Comparison of ENCODE assay signal across 9 cellular contexts in genomic region chr7:130493275-130493868, GRCh38. TPM values are rescaled to one million over a fixed set of nuclear protein-coding genes. Genes with fewer than 3 reads are reported as not detected.
A peak's percentile ranks its signal among the peaks of the same experiment; 100 is the strongest.
DNase-seq lines count a peak whose midpoint lies in the region; ATAC-seq lines count a peak whose summit lies in the region.
"Had no signal": no experiment of that assay in that cellular context is flagged by ENCODE, and none has a peak within 500 bp of the region (broad histone marks: within the 10 kb centered on the region; RNA-seq: fewer than 3 reads in every experiment).

No MANE protein-coding gene starts in this region.

- H3K4me3 Mint-ChIP-seq in activated CD4-positive, alpha-beta T cell treated with anti-CD3 and anti-CD28 coated beads for 36 hours = peak overlapping the region; percentile 38
- H3K4me3 Mint-ChIP-seq in activated naive CD8-positive, alpha-beta T cell = peak overlapping the region; percentile 86

- H3K27me3 Mint-ChIP-seq in activated CD4-positive, alpha-beta T cell treated with anti-CD3 and anti-CD28 coated beads for 36 hours = peaks cover 32% of the 10 kb centered on the region
- H3K27me3 Mint-ChIP-seq in activated naive CD8-positive, alpha-beta T cell = peaks cover 4% of the 10 kb centered on the region

- H3K36me3 ChIP-seq in stomach smooth muscle (ENCODE audit: control insufficient read depth in 2 of 2, insufficient read depth in 2 of 2, low read length in 2 of 2) = no peaks in the 10 kb centered on the region

- POLR2A ChIA-PET in activated CD4-positive, alpha-beta T cell treated with anti-CD3 and anti-CD28 coated beads for 36 hours (lab: Charles Lee) = no interaction called here

- H3K27me3 ChIP-seq in stomach smooth muscle (ENCODE audit: control insufficient read depth in 1 of 2, insufficient read depth in 2 of 2, low read length in 2 of 2) = peaks cover 7 to 22% of the 10 kb centered on the region in 2 donors

- intact Hi-C loops in activated CD4-positive, alpha-beta T cell treated with anti-CD3 and anti-CD28 coated beads for 36 hours (cut with DNase I, micrococcal nuclease) = loop anchor here in 1 of 2 experiments (2.0 kb wide), 1 partner anchor 241 kb away; the partner anchor contains the start of gene KLF14

- CTCF ChIA-PET in activated CD4-positive, alpha-beta T cell treated with anti-CD3 and anti-CD28 coated beads for 36 hours (lab: Charles Lee) = interaction anchor here (1.0 kb wide), 1 partner anchor 230 kb away, joined by 3 read pairs; no protein-coding TSS in a partner anchor

- peak overlapping the region; percentile 17 to 72 for H3K4me3 ChIP-seq in stomach smooth muscle (ENCODE audit: low read length in 2 of 2)

- no peak for DNase-seq in activated CD4-positive, alpha-beta T cell treated with anti-CD3 and anti-CD28 coated beads for 36 hours
- no peak for DNase-seq in activated CD4-positive, alpha-beta T cell treated with anti-CD3 and anti-CD28 coated beads for 48 hours
- DNase-seq in iris pigment epithelial cell (ENCODE audit: low read depth) (peak; percentile 40), hippocampal formation (lab: John Stamatoyannopoulos, UW) (no peak), iPS-NIHi7 (ENCODE audit: extremely low spot score) (no peak)

- no peak overlapping the region for H3K27ac Mint-ChIP-seq in activated CD4-positive, alpha-beta T cell treated with anti-CD3 and anti-CD28 coated beads for 36 hours
- H3K27ac Mint-ChIP-seq in activated naive CD8-positive, alpha-beta T cell = peak overlapping the region; percentile 13

- H3K27ac ChIP-seq in stomach smooth muscle (ENCODE audit: low read length) = no peak overlapping the region

- peaks cover 18% of the 10 kb centered on the region for H3K4me1 ChIP-seq in stomach smooth muscle (ENCODE audit: control insufficient read depth, insufficient read depth, low read length)

- H3K9me3 ChIP-seq in stomach smooth muscle (ENCODE audit: control insufficient read depth in 2 of 2, low read length in 2 of 2) = no peaks in the 10 kb centered on the region

- ATAC-seq in activated CD4-positive, alpha-beta T cell treated with anti-CD3 and anti-CD28 coated beads for 36 hours = no peak
- no peak for ATAC-seq in GM21381 (IDR thresholded peaks at IDR 0.05; ENCODE audit: unreplicated experiment)

- peaks cover 3% of the 10 kb centered on the region for H3K36me3 Mint-ChIP-seq in activated CD4-positive, alpha-beta T cell treated with anti-CD3 and anti-CD28 coated beads for 36 hours (ENCODE audit: low read depth)
- peaks cover 5% of the 10 kb centered on the region for H3K36me3 Mint-ChIP-seq in activated naive CD8-positive, alpha-beta T cell

- no peaks in the 10 kb centered on the region for H3K9me3 Mint-ChIP-seq in activated CD4-positive, alpha-beta T cell treated with anti-CD3 and anti-CD28 coated beads for 36 hours (ENCODE audit: low read depth)
- H3K9me3 Mint-ChIP-seq in activated naive CD8-positive, alpha-beta T cell (ENCODE audit: low read depth) = no peaks in the 10 kb centered on the region

- H3K9ac ChIP-seq in stomach smooth muscle (ENCODE audit: low read length in 2 of 2) = peak overlapping the region in 1 of 2 donors; percentile 7

- peaks cover 14% of the 10 kb centered on the region for H3K4me1 Mint-ChIP-seq in activated CD4-positive, alpha-beta T cell treated with anti-CD3 and anti-CD28 coated beads for 36 hours
- H3K4me1 Mint-ChIP-seq in activated naive CD8-positive, alpha-beta T cell (ENCODE audit: low read depth) = peaks cover 15% of the 10 kb centered on the region

RNA-seq across cellular contexts. Expression of gene MEST, which starts 1.5 kb away (rescaled TPM):
- 1 to 10 TPM; 1.7 to 1.9 TPM for total RNA-seq in activated CD4-positive, alpha-beta T cell treated with anti-CD3 and anti-CD28 coated beads for 36 hours
- total RNA-seq: SK-MEL-5 had no signal

RNA-seq across cellular contexts. Expression of gene CEP41, which starts 52.6 kb away (rescaled TPM):
- total RNA-seq in activated CD4-positive, alpha-beta T cell treated with anti-CD3 and anti-CD28 coated beads for 36 hours = 10 to 100 TPM; 19.7 to 21.2 TPM
